Comparison of ENCODE assay signal across 8 cellular contexts in genomic region chr16:69481901-69482341, GRCh38. TPM values are rescaled to one million over a fixed set of nuclear protein-coding genes. Genes with fewer than 3 reads are reported as not detected.
A peak's percentile ranks its signal among the peaks of the same experiment; 100 is the strongest.
DNase-seq lines count a peak whose midpoint lies in the region; ATAC-seq and TF ChIP-seq lines count a peak whose summit lies in the region.

No MANE protein-coding gene starts in this region.

- no peaks in the 10 kb centered on the region for H3K9me3 Mint-ChIP-seq in activated CD4-positive, alpha-beta memory T cell treated with anti-CD3 and anti-CD28 coated beads, Interleukin-2, amount 10 ng/mL, durations not matched to agents 7 days and 5 days

- H3K4me3 ChIP-seq in LNCaP clone FGC (ENCODE audit: low read depth, low read length): no peak overlapping the region
- no peak overlapping the region for H3K4me3 ChIP-seq in mammary epithelial cell (replicated peaks in 1 of 3; ENCODE audit: insufficient read depth in 1 of 3, low read depth in 2 of 3, low read length in 3 of 3)
- peak overlapping the region; percentile 26 to 57 (median 42) for H3K4me3 ChIP-seq in subcutaneous abdominal adipose tissue (ENCODE audit: low read depth in 1 of 5, low read length in 5 of 5)

- dilution Hi-C loops in mammary epithelial cell (cut with HindIII; ENCODE audit: low sequenced_read_pairs): no loop called here

- no peaks in the 10 kb centered on the region for H3K4me1 Mint-ChIP-seq in activated CD4-positive, alpha-beta memory T cell treated with anti-CD3 and anti-CD28 coated beads, Interleukin-2, amount 10 ng/mL, durations not matched to agents 7 days and 5 days

- no peak for ATAC-seq in GM18873 (IDR thresholded peaks at IDR 0.05; ENCODE audit: low FRiP score, unreplicated experiment)

- H3K4me2 ChIP-seq in mammary epithelial cell (ENCODE audit: insufficient read depth, low read depth, low read length): peak overlapping the region; percentile 68

- H3K27ac Mint-ChIP-seq in activated CD4-positive, alpha-beta memory T cell treated with anti-CD3 and anti-CD28 coated beads, Interleukin-2, amount 10 ng/mL, durations not matched to agents 7 days and 5 days: no peak overlapping the region

- in situ Hi-C loops in mammary epithelial cell (cut with MboI; ENCODE audit: low sequenced_read_pairs in 2 of 2): loop anchor here in 1 of 2 donors (10.0 kb wide), 1 partner anchor 73 kb away; no protein-coding TSS in a partner anchor

- BruUV-seq in mammary epithelial cell (replicated peaks; lab: Mats Ljungman, UMichigan): no TSS peak

- peak overlapping the region; percentile 91 for H2AFZ ChIP-seq in mammary epithelial cell (ENCODE audit: low read depth, low read length)

- peaks cover 36% of the 10 kb centered on the region for H3K4me1 ChIP-seq in mammary epithelial cell (ENCODE audit: insufficient read depth, low read length)
- H3K4me1 ChIP-seq in subcutaneous abdominal adipose tissue (ENCODE audit: control insufficient read depth in 5 of 5, insufficient read depth in 5 of 5, low read length in 5 of 5): peaks cover 7 to 32% (median 18%) of the 10 kb centered on the region in 5 donors

- DNase-seq in LNCaP clone FGC (ENCODE audit: low read depth): peak; percentile 80
- DNase-seq in mammary epithelial cell: peak; percentile 68
- no peak for DNase-seq in activated CD4-positive, alpha-beta memory T cell treated with anti-CD3 and anti-CD28 coated beads, Interleukin-2, amount 10 ng/mL, durations not matched to agents 7 days and 5 days
- DNase-seq in SW480 (ENCODE audit: low spot score): no peak
- no peak for DNase-seq in LoVo (ENCODE audit: low spot score)

- no peak overlapping the region for H3K4me3 Mint-ChIP-seq in activated CD4-positive, alpha-beta memory T cell treated with anti-CD3 and anti-CD28 coated beads, Interleukin-2, amount 10 ng/mL, durations not matched to agents 7 days and 5 days

- no peak overlapping the region for H3K9ac ChIP-seq in mammary epithelial cell (ENCODE audit: insufficient read depth, low read length)
- H3K9ac ChIP-seq in subcutaneous abdominal adipose tissue (ENCODE audit: low read length in 5 of 5): peak overlapping the region in 1 of 5 donors; percentile 54

- H3K36me3 Mint-ChIP-seq in activated CD4-positive, alpha-beta memory T cell treated with anti-CD3 and anti-CD28 coated beads, Interleukin-2, amount 10 ng/mL, durations not matched to agents 7 days and 5 days (ENCODE audit: low read depth): no peaks in the 10 kb centered on the region

- H3K27me3 ChIP-seq in mammary epithelial cell (ENCODE audit: insufficient read depth, low read length) (no peaks in the 10 kb centered on the region), layer of hippocampus (ENCODE audit: control insufficient read depth, insufficient read depth, low read length) (no peaks in the 10 kb centered on the region), subcutaneous abdominal adipose tissue (ENCODE audit: control insufficient read depth in 5 of 5, insufficient read depth in 4 of 5, low read length in 5 of 5) (no peaks in the 10 kb centered on the region)

- no peaks in the 10 kb centered on the region for H4K20me1 ChIP-seq in mammary epithelial cell (ENCODE audit: insufficient read depth, low read length)

- no peaks in the 10 kb centered on the region for H3K79me2 ChIP-seq in mammary epithelial cell (ENCODE audit: insufficient read depth, low read length)

- TF ChIP-seq CTCF in LNCaP clone FGC (IDR thresholded peaks at IDR 0.05; ENCODE audit: control insufficient read depth, extremely low read depth, insufficient read depth) (0 out of 2 replicates have a peak, but pooled peaks have one; percentile 29), mammary epithelial cell (conservative IDR thresholded peaks at IDR 0.05 in 1 of 2, IDR thresholded peaks at IDR 0.05 in 1 of 2; ENCODE audit: extremely low read depth in 1 of 2, insufficient read depth in 1 of 2, low read depth in 1 of 2, low read length in 2 of 2) (peak in 1 of 2 donors; percentile 51)

- CTCF ChIA-PET in mammary epithelial cell (lab: Charles Lee; ENCODE audit: low non-redundant PET): no interaction called here
- CTCF ChIA-PET in activated CD4-positive, alpha-beta memory T cell treated with anti-CD3 and anti-CD28 coated beads, Interleukin-2, amount 10 ng/mL, durations not matched to agents 7 days and 5 days (lab: Charles Lee): no interaction called here

- H3K27me3 Mint-ChIP-seq in activated CD4-positive, alpha-beta memory T cell treated with anti-CD3 and anti-CD28 coated beads, Interleukin-2, amount 10 ng/mL, durations not matched to agents 7 days and 5 days: peaks cover 3% of the 10 kb centered on the region

- H3K27ac ChIP-seq in mammary epithelial cell (ENCODE audit: insufficient read depth, low read depth, low read length) (peak overlapping the region; percentile 25), layer of hippocampus (ENCODE audit: low read depth, low read length) (peak overlapping the region; percentile 90), subcutaneous abdominal adipose tissue (ENCODE audit: low read depth, low read length) (peak overlapping the region; percentile 85)

- peaks cover 4% of the 10 kb centered on the region for H3K9me3 ChIP-seq in mammary epithelial cell (replicated peaks; ENCODE audit: insufficient read depth, low read length)
- H3K9me3 ChIP-seq in subcutaneous abdominal adipose tissue (ENCODE audit: control insufficient read depth in 5 of 5, low read length in 5 of 5): no peaks in the 10 kb centered on the region

- POLR2A ChIA-PET in activated CD4-positive, alpha-beta memory T cell treated with anti-CD3 and anti-CD28 coated beads, Interleukin-2, amount 10 ng/mL, durations not matched to agents 7 days and 5 days (lab: Charles Lee): no interaction called here

- H3K36me3 ChIP-seq in mammary epithelial cell (ENCODE audit: insufficient read depth, low read length): no peaks in the 10 kb centered on the region
- H3K36me3 ChIP-seq in subcutaneous abdominal adipose tissue (ENCODE audit: control insufficient read depth in 5 of 5, insufficient read depth in 5 of 5, low read length in 5 of 5): no peaks in the 10 kb centered on the region

- 0% methylated on average over 12 of the region's 12 CpGs for WGBS in mammary epithelial cell (ENCODE audit: low coverage, missing lambda C conversion rate)

- intact Hi-C loops in mammary epithelial cell (cut with micrococcal nuclease): loop anchor here (1.0 kb wide), 1 partner anchor 84 kb away; no protein-coding TSS in a partner anchor

RNA-seq across cellular contexts. Expression of gene CYB5B, which starts 57.5 kb away (rescaled TPM):
- 100 to 1,000 TPM in 1 of 2 donors, 10 to 100 TPM in 1; 96.5 to 174 TPM for total RNA-seq in mammary epithelial cell
- polyA plus RNA-seq in mammary epithelial cell: 222 TPM
- polyA minus RNA-seq in mammary epithelial cell: 340 TPM
- total RNA-seq in activated CD4-positive, alpha-beta memory T cell treated with anti-CD3 and anti-CD28 coated beads, Interleukin-2, amount 10 ng/mL, durations not matched to agents 7 days and 5 days: 100 to 1,000 TPM; 149 to 152 TPM

Comparison
In these comparisons a context has a peak if more than half of its experiments do, and no peak if none do; other contexts are left out.
1. DNase-seq: peak in LNCaP clone FGC (single experiment) and mammary epithelial cell (single experiment); none in activated CD4-positive, alpha-beta memory T cell treated with anti-CD3 and anti-CD28 coated beads, Interleukin-2, amount 10 ng/mL, durations not matched to agents 7 days and 5 days (single experiment), SW480 (single experiment) and LoVo (single experiment).
2. H3K4me3 ChIP-seq: peak in subcutaneous abdominal adipose tissue (5 of 5); none in LNCaP clone FGC (single experiment) and mammary epithelial cell (0 of 3).
3. H3K27ac ChIP-seq: peak in every context shown above with its lines; median percentile 90 in layer of hippocampus; 85 in subcutaneous abdominal adipose tissue; 25 in mammary epithelial cell.